Comparison of ENCODE assay signal across 19 cellular contexts in genomic region chr1:11373029-11373964, GRCh38.
DNase-seq lines count a peak whose midpoint lies in the region; ATAC-seq, FAIRE-seq and TF ChIP-seq lines count a peak whose summit lies in the region.
"Had no signal": no experiment of that assay in that cellular context is flagged by ENCODE, and none has a peak within 500 bp of the region (broad histone marks: within the 10 kb centered on the region; RNA-seq: fewer than 3 reads in every experiment).

No MANE protein-coding gene starts in this region.

- peak overlapping the region in 2 of 11 experiments; percentile 67 to 71; a peak in 2 of 22 replicates for H3K9ac ChIP-seq in BLaER1 treated with 17β-estradiol and CSF1 and Interleukin-3, amounts not matched to agents 10 nM and 100 nM
- no peak overlapping the region for H3K9ac ChIP-seq in K562 (ENCODE audit: insufficient read depth in 1 of 2, low read depth in 2 of 2, low read length in 2 of 2)
- H3K9ac ChIP-seq in neural progenitor cell = no peak overlapping the region
- H3K9ac ChIP-seq: SK-N-SH had no signal

- peaks cover 14% of the 10 kb centered on the region; the same call in 1 of the 2 replicates for H3F3A ChIP-seq in GM23338 (replicated peaks; ENCODE audit: low read depth)
- peaks cover 9% of the 10 kb centered on the region for H3F3A ChIP-seq in neural progenitor cell (ENCODE audit: low read depth)

- H3K36me3 ChIP-seq in BLaER1 treated with 17β-estradiol and CSF1 and Interleukin-3, amounts not matched to agents 10 nM and 100 nM = no peaks in the 10 kb centered on the region
- H3K36me3 ChIP-seq in GM23338 (ENCODE audit: insufficient read depth) (no peaks in the 10 kb centered on the region), K562 (ENCODE audit: control insufficient read depth, insufficient read depth, low read length) (no peaks in the 10 kb centered on the region), neural progenitor cell (no peaks in the 10 kb centered on the region)

- no peak for TF ChIP-seq RAD21 in K562 (CRISPR knock-in tag; conservative IDR thresholded peaks at IDR 0.05 in 1 of 2, IDR thresholded peaks at IDR 0.05 in 1 of 2)

- H3K4me3 Mint-ChIP-seq in GM23338 (no peak overlapping the region), neural progenitor cell (peak overlapping the region; percentile 28)
- H3K4me3 Mint-ChIP-seq: CD14-positive monocyte had no signal

- H3K27ac ChIP-seq in BLaER1 treated with 17β-estradiol and CSF1 and Interleukin-3, amounts not matched to agents 10 nM and 100 nM = peak overlapping the region in 5 of 11 experiments; percentile 65 to 88 (median 80); a peak in 10 of 22 replicates
- H3K27ac ChIP-seq in GM23338 (ENCODE audit: low read depth) (no peak overlapping the region), K562 (ENCODE audit: extremely low read depth, low read depth, low read length) (no peak overlapping the region), neural progenitor cell (no peak overlapping the region), dorsolateral prefrontal cortex (no peak overlapping the region)

- no peaks in the 10 kb centered on the region for H3K9me2 ChIP-seq in GM23338 (ENCODE audit: insufficient read depth)
- H3K9me2 ChIP-seq: SK-N-SH had no signal

- CTCF ChIA-PET in K562 (lab: Yijun Ruan, JAX; ENCODE audit: low intra/inter-chr PET ratio) = no interaction called here

- H2AFZ ChIP-seq in GM23338 (peak overlapping the region; percentile 88), K562 (ENCODE audit: low read depth, low read length) (no peak overlapping the region), neural progenitor cell (replicated peaks) (no peak overlapping the region)

- no peaks in the 10 kb centered on the region for H3K9me1 ChIP-seq in K562 (ENCODE audit: control insufficient read depth, insufficient read depth, low read length)

- TF ChIP-seq POLR2A in K562 (conservative IDR thresholded peaks at IDR 0.05) = no peak

- H3K4me2 ChIP-seq in BLaER1 treated with 17β-estradiol and CSF1 and Interleukin-3, amounts not matched to agents 10 nM and 100 nM = peak overlapping the region in 9 of 11 experiments; percentile 57 to 98 (median 89); a peak in 17 of 22 replicates
- H3K4me2 ChIP-seq in GM23338 = no peak overlapping the region
- H3K4me2 ChIP-seq in K562 (ENCODE audit: insufficient read depth, low read length) = no peak overlapping the region
- no peak overlapping the region for H3K4me2 ChIP-seq in neural progenitor cell
- H3K4me2 ChIP-seq: SK-N-SH had no signal

- intact Hi-C loops in K562 (cut with micrococcal nuclease) = no loop called here
- intact Hi-C loops in dorsolateral prefrontal cortex (cut with DNase I) = no loop called here

- no peaks in the 10 kb centered on the region for H3K79me2 ChIP-seq in GM23338 (replicated peaks; ENCODE audit: insufficient read depth)
- H3K79me2 ChIP-seq in K562 (ENCODE audit: control insufficient read depth, insufficient read depth, low read length) = no peaks in the 10 kb centered on the region
- no peaks in the 10 kb centered on the region for H3K79me2 ChIP-seq in neural progenitor cell (ENCODE audit: low read depth)

- H3K9me3 ChIP-seq in BLaER1 treated with 17β-estradiol and CSF1 and Interleukin-3, amounts not matched to agents 10 nM and 100 nM (replicated peaks in 1 of 11) = no peaks in the 10 kb centered on the region
- H3K9me3 ChIP-seq in K562 (replicated peaks; ENCODE audit: control insufficient read depth, insufficient read depth, low read depth, low read length) (no peaks in the 10 kb centered on the region), neural progenitor cell (ENCODE audit: low read depth) (no peaks in the 10 kb centered on the region)
- H3K9me3 ChIP-seq: SK-N-SH had no signal

- no peaks in the 10 kb centered on the region for H3K36me3 Mint-ChIP-seq in GM23338 (ENCODE audit: low read depth)
- H3K36me3 Mint-ChIP-seq in neural progenitor cell = no peaks in the 10 kb centered on the region
- H3K36me3 Mint-ChIP-seq: CD14-positive monocyte had no signal

- no peak for TF ChIP-seq CTCF in GM23338 (conservative IDR thresholded peaks at IDR 0.05; ENCODE audit: low read depth in 2 of 2)
- no peak for TF ChIP-seq CTCF in K562 (IDR thresholded peaks at IDR 0.05 in 2 of 3, conservative IDR thresholded peaks at IDR 0.05 in 1 of 3; ENCODE audit: insufficient read depth in 2 of 3, low read depth in 1 of 3, low read length in 3 of 3)
- no peak for TF ChIP-seq CTCF in neural progenitor cell (IDR thresholded peaks at IDR 0.05)
- no peak for TF ChIP-seq CTCF in dorsolateral prefrontal cortex (IDR thresholded peaks at IDR 0.05 in 54 of 56, conservative IDR thresholded peaks at IDR 0.05 in 2 of 56; ENCODE audit: low read depth in 1 of 56, partially characterized antibody in 56 of 56)

- H3K9me3 Mint-ChIP-seq in GM23338 (no peaks in the 10 kb centered on the region; the same call in 2 of the 3 replicates), neural progenitor cell (no peaks in the 10 kb centered on the region)

- H3K27me3 Mint-ChIP-seq in GM23338 (ENCODE audit: insufficient read depth, low read depth, poor library complexity) (peaks cover 10% of the 10 kb centered on the region), neural progenitor cell (ENCODE audit: insufficient read depth, low read depth) (peaks cover 17% of the 10 kb centered on the region)

- H3K4me1 ChIP-seq in BLaER1 treated with 17β-estradiol and CSF1 and Interleukin-3, amounts not matched to agents 10 nM and 100 nM = peaks cover 5 to 44% (median 37%) of the 10 kb centered on the region in 10 experiments; a peak in 19 of 20 replicates
- peaks cover 4% of the 10 kb centered on the region; the same call in 1 of the 2 replicates for H3K4me1 ChIP-seq in GM23338 (ENCODE audit: insufficient read depth)
- H3K4me1 ChIP-seq in K562 (replicated peaks in 1 of 2; ENCODE audit: control insufficient read depth in 2 of 2, insufficient read depth in 2 of 2, low read length in 2 of 2) = no peaks in the 10 kb centered on the region
- no peaks in the 10 kb centered on the region for H3K4me1 ChIP-seq in neural progenitor cell

- BruUV-seq in K562 (replicated peaks; lab: Mats Ljungman, UMichigan) = no TSS peak

- POLR2A ChIA-PET in K562 (lab: Yijun Ruan, JAX) = no interaction called here

- ATAC-seq in GM23338 (peak; percentile 88), K562 (no peak), HG02571 (IDR thresholded peaks at IDR 0.05; ENCODE audit: unreplicated experiment) (no peak)

- H3K27me3 ChIP-seq in BLaER1 treated with 17β-estradiol and CSF1 and Interleukin-3, amounts not matched to agents 10 nM and 100 nM = no peaks in the 10 kb centered on the region
- no peaks in the 10 kb centered on the region for H3K27me3 ChIP-seq in GM23338 (ENCODE audit: insufficient read depth)
- peaks cover 36 to 74% of the 10 kb centered on the region in 2 experiments for H3K27me3 ChIP-seq in K562 (ENCODE audit: control insufficient read depth in 2 of 2, insufficient read depth in 2 of 2, low read length in 2 of 2)
- no peaks in the 10 kb centered on the region for H3K27me3 ChIP-seq in neural progenitor cell
- H3K27me3 ChIP-seq in dorsolateral prefrontal cortex = no peaks in the 10 kb centered on the region

- FAIRE-seq in K562 (lab: Jason Lieb, UNC) = no peak

- in situ Hi-C loops in K562 (cut with MboI) = no loop called here

- no peak for TF ChIP-seq EP300 in K562 (IDR thresholded peaks at IDR 0.05; ENCODE audit: low read length)

- 0 out of 22 replicates have a peak, but pooled peaks cover 0 to 6% (median 0%) of the 10 kb centered on the region in 11 experiments for H4K20me1 ChIP-seq in BLaER1 treated with 17β-estradiol and CSF1 and Interleukin-3, amounts not matched to agents 10 nM and 100 nM
- H4K20me1 ChIP-seq in GM23338 (replicated peaks; ENCODE audit: insufficient read depth) (no peaks in the 10 kb centered on the region), K562 (replicated peaks; ENCODE audit: control insufficient read depth, insufficient read depth, low read length) (0 out of 2 replicates have a peak, but pooled peaks cover 5% of the 10 kb centered on the region), neural progenitor cell (ENCODE audit: low read depth) (no peaks in the 10 kb centered on the region)

- H3K4me1 Mint-ChIP-seq in GM23338 (peaks cover 17% of the 10 kb centered on the region), neural progenitor cell (peaks cover 30% of the 10 kb centered on the region)
- H3K4me1 Mint-ChIP-seq: CD14-positive monocyte had no signal

- H3K27ac Mint-ChIP-seq in GM23338 (no peak overlapping the region), neural progenitor cell (peak overlapping the region; percentile 10)
- H3K27ac Mint-ChIP-seq: CD14-positive monocyte had no signal

- H3K4me3 ChIP-seq in BLaER1 treated with 17β-estradiol and CSF1 and Interleukin-3, amounts not matched to agents 10 nM and 100 nM = no peak overlapping the region
- no peak overlapping the region for H3K4me3 ChIP-seq in GM23338
- no peak overlapping the region for H3K4me3 ChIP-seq in K562
- no peak overlapping the region for H3K4me3 ChIP-seq in neural progenitor cell
- H3K4me3 ChIP-seq in dorsolateral prefrontal cortex = no peak overlapping the region

- 2% methylated on average over 10 of the region's 10 CpGs for WGBS in K562 (ENCODE audit: insufficient coverage, low coverage, missing lambda C conversion rate)

- DNase-seq in GM23338 (ENCODE audit: low spot score) (no peak), K562 (ENCODE audit: extremely low read depth in 1 of 4, low spot score in 3 of 4) (no peak), neural progenitor cell (ENCODE audit: low spot score) (no peak), SK-N-DZ (ENCODE audit: low spot score) (no peak), dorsolateral prefrontal cortex (no peak), DMS79 (lab: John Stamatoyannopoulos, UW) (no peak)
- DNase-seq: ACHN, HCEC 1CT, NCI-H1105 treated with DMSO at 0.1 percent for 48 hours, NCI-H187, NCI-H2107, NCI-H510A, NCI-H774, OCI-M1, SHP77, SK-N-SH had no signal

TF ChIP-seq in GM23338, 12 proteins besides CTCF, POLR2A, EP300 and RAD21:
- no peak for TF ChIP-seq EZH2phosphoT487 (IDR thresholded peaks at IDR 0.05; ENCODE audit: unreplicated experiment)
- no peak for TF ChIP-seq STAT1 (IDR thresholded peaks at IDR 0.05; ENCODE audit: unreplicated experiment)
- no peak for TF ChIP-seq POLR2AphosphoS5 (IDR thresholded peaks at IDR 0.05; ENCODE audit: low read depth)
TF ChIP-seq in GM23338: peak in this region for 0.

TF ChIP-seq in K562, 482 proteins besides CTCF, POLR2A, EP300 and RAD21 (continues in another document):
- TF ChIP-seq HDAC1 (IDR thresholded peaks at IDR 0.05) = 0 out of 4 replicates have a peak, but pooled peaks of 1 of the 2 experiments have one; percentile 21
- TF ChIP-seq YY1 (IDR thresholded peaks at IDR 0.05; ENCODE audit: borderline replicate concordance in 1 of 3, control insufficient read depth in 1 of 3, extremely low read depth in 1 of 3, insufficient read depth in 3 of 3, insufficient read length in 1 of 3, insufficient replicate concordance in 2 of 3, low read depth in 1 of 3, low read length in 2 of 3) = peak in 1 of 3 experiments; percentile 1
- no peak for TF ChIP-seq ZNF12 (CRISPR knock-in tag; IDR thresholded peaks at IDR 0.05)
- TF ChIP-seq TSC22D4 (tag; IDR thresholded peaks at IDR 0.05) = 0 out of 2 replicates have a peak, but pooled peaks have one; percentile 70
- no peak for TF ChIP-seq DDX20 (tag; IDR thresholded peaks at IDR 0.05; ENCODE audit: low read depth)
- TF ChIP-seq MAX (CRISPR knock-in tag; IDR thresholded peaks at IDR 0.05) = 0 out of 2 replicates have a peak, but pooled peaks have one; percentile 7

Comparison
In these comparisons a context has a peak if more than half of its experiments do, and no peak if none do; other contexts are left out.
1. H3K4me2 ChIP-seq: peak in BLaER1 treated with 17β-estradiol and CSF1 and Interleukin-3, amounts not matched to agents 10 nM and 100 nM (9 of 11); none in GM23338 (single experiment), K562 (single experiment) and neural progenitor cell (single experiment).